In the genomic region with DNA sequence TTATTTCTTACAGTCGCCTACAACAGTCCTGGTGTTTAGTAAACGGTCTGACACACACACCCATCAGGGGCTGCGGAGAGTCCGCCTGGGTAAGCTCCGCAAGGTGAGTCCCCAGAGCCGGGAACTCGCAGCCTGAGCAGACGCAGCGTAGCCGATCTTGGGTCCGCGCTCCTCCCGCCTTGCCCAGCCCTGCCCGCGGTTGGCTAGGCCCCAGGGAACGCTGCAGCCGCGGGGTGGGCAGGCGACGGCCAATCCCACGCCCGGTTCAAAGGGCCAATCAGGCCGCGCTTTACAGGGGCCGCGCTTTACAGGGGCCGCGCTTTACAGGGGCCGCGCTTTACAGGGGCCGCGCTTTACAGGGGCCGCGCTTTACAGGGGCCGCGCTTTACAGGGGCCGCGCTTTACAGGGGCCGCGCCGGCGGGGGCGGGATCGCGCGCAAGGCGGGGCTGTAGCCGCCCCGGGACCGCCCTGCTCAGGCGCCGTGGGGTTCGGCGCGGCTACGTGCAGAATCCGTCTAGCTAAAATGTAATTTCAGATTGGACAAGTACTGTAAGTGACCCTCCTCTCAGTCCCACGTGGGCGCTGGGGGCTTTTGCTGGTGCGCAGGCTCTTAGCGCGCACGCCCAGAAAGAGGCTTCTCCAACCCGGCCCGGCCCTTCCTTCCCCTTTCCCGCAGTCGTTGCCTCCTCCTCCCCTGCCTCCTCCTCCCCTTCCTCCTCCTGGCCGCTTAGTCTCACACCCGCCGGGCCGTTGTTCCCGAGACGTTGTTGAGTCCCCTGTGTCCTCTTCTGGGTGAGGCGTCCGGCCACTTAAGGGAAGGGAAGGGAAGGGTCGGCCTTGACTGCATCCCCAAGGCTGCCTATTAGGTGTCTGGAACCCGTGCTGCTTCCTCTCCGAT, we compare ENCODE assay signal across 8 cellular contexts. TPM values are rescaled to one million over a fixed set of nuclear protein-coding genes. Genes with fewer than 3 reads are reported as not detected.
DNase-seq lines count a peak whose midpoint lies in the region; ATAC-seq and TF ChIP-seq lines count a peak whose summit lies in the region.

A gene with protein sequence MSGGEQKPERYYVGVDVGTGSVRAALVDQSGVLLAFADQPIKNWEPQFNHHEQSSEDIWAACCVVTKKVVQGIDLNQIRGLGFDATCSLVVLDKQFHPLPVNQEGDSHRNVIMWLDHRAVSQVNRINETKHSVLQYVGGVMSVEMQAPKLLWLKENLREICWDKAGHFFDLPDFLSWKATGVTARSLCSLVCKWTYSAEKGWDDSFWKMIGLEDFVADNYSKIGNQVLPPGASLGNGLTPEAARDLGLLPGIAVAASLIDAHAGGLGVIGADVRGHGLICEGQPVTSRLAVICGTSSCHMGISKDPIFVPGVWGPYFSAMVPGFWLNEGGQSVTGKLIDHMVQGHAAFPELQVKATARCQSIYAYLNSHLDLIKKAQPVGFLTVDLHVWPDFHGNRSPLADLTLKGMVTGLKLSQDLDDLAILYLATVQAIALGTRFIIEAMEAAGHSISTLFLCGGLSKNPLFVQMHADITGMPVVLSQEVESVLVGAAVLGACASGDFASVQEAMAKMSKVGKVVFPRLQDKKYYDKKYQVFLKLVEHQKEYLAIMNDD (plus strand): TSS at position 737 of the 899 bp plus-strand sequence. CDS start 24,456 bp downstream, outside the sequence.

- peak; percentile 96 for ATAC-seq in GM21717 (IDR thresholded peaks at IDR 0.05; ENCODE audit: unreplicated experiment)
- ATAC-seq in activated T-cell treated with anti-CD3 and anti-CD28 coated beads, Interleukin-2, amount 50 U/mL, for 4 hours, result peak; percentile 93 to 95

- H3K9me3 Mint-ChIP-seq in activated T-cell treated with anti-CD3 and anti-CD28 coated beads, Interleukin-2, amount 50 U/mL, for 4 hours, result no peaks in the 10 kb centered on the region

- DNase-seq in DMS53 (lab: John Stamatoyannopoulos, UW), result peak; percentile 100
- peak; percentile 86 for DNase-seq in Jurkat, Clone E6-1 (ENCODE audit: low read depth, low spot score)
- peak; percentile 73 for DNase-seq in activated T-cell treated with anti-CD3 and anti-CD28 coated beads, Interleukin-2, amount 50 U/mL, for 4 hours
- peak; percentile 64 to 65 for DNase-seq in stimulated activated CD8-positive, alpha-beta memory T cell treated with anti-CD3 and anti-CD28 coated beads, Interleukin-7, amount 100 ng/mL, for 1 hour (ENCODE audit: low read depth in 2 of 2)

- H3K27me3 ChIP-seq in esophagus (ENCODE audit: control insufficient read depth in 1 of 2, insufficient read depth in 2 of 2, low read length in 2 of 2) (no peaks in the 10 kb centered on the region), muscle layer of colon (ENCODE audit: control insufficient read depth in 1 of 2, insufficient read depth in 2 of 2, low read length in 2 of 2) (no peaks in the 10 kb centered on the region)

- H3K4me3 ChIP-seq in Jurkat, Clone E6-1 (ENCODE audit: low read length), result peak within 1 kb of the TSS; percentile 91
- H3K4me3 ChIP-seq in esophagus (ENCODE audit: low read depth in 1 of 2, low read length in 2 of 2) (peak within 1 kb of the TSS; percentile 54 to 59), muscle layer of colon (ENCODE audit: low read depth in 1 of 2, low read length in 2 of 2) (peak within 1 kb of the TSS; percentile 30 to 94)

- H3K9ac ChIP-seq in muscle layer of colon (ENCODE audit: low read length), result peak within 1 kb of the TSS; percentile 97

- H3K4me1 ChIP-seq in esophagus (ENCODE audit: control insufficient read depth in 2 of 2, insufficient read depth in 2 of 2, low read length in 1 of 2), result no peaks in the 10 kb centered on the region
- peaks cover 8% of the 10 kb centered on the region for H3K4me1 ChIP-seq in muscle layer of colon (ENCODE audit: insufficient read depth, low read length)

- H3K27me3 Mint-ChIP-seq in activated T-cell treated with anti-CD3 and anti-CD28 coated beads, Interleukin-2, amount 50 U/mL, for 4 hours (ENCODE audit: low read depth), result no peaks in the 10 kb centered on the region

- H3K27ac ChIP-seq in esophagus (ENCODE audit: low read depth in 2 of 2, low read length in 1 of 2) (peak within 1 kb of the TSS; percentile 99), muscle layer of colon (ENCODE audit: low read depth, low read length) (peak within 1 kb of the TSS; percentile 82)

- no peaks in the 10 kb centered on the region for H3K36me3 Mint-ChIP-seq in activated T-cell treated with anti-CD3 and anti-CD28 coated beads, Interleukin-2, amount 50 U/mL, for 4 hours (ENCODE audit: insufficient read depth)

- H3K4me1 Mint-ChIP-seq in activated T-cell treated with anti-CD3 and anti-CD28 coated beads, Interleukin-2, amount 50 U/mL, for 4 hours (ENCODE audit: low read depth), result peaks cover 16% of the 10 kb centered on the region

- no peaks in the 10 kb centered on the region for H3K36me3 ChIP-seq in esophagus (ENCODE audit: control insufficient read depth in 2 of 2, insufficient read depth in 2 of 2, low read length in 1 of 2)
- H3K36me3 ChIP-seq in muscle layer of colon (ENCODE audit: insufficient read depth, low read length), result no peaks in the 10 kb centered on the region

- WGBS in esophagus, 2 donors, result 0% methylated on average over 74 to 78 of the region's 78 CpGs

- H3K9me3 ChIP-seq in esophagus (ENCODE audit: control insufficient read depth in 2 of 2, insufficient read depth in 1 of 2, low read depth in 1 of 2, low read length in 1 of 2), result no peaks in the 10 kb centered on the region
- no peaks in the 10 kb centered on the region for H3K9me3 ChIP-seq in muscle layer of colon (ENCODE audit: low read length)

- peak within 1 kb of the TSS; percentile 85 for H3K4me3 Mint-ChIP-seq in activated T-cell treated with anti-CD3 and anti-CD28 coated beads, Interleukin-2, amount 50 U/mL, for 4 hours

TF ChIP-seq in PFSK-1, 5 proteins besides CTCF, POLR2A, EP300 and RAD21:
- TF ChIP-seq TAF1 (IDR thresholded peaks at IDR 0.05; ENCODE audit: borderline replicate concordance, insufficient read depth, low read length) (peak; percentile 67; the same call in 1 of the 2 replicates), POLR2AphosphoS5 (IDR thresholded peaks at IDR 0.05; ENCODE audit: low read depth, low read length) (peak; percentile 85), SIN3A (IDR thresholded peaks at IDR 0.05; ENCODE audit: borderline replicate concordance, insufficient read depth, low read length) (no peak), FOXP2 (optimal IDR thresholded peaks at IDR 0.05; ENCODE audit: borderline replicate concordance, extremely low read depth, extremely low read length, insufficient read depth) (peak; percentile 40)

RNA-seq across cellular contexts. Expression of the gene that starts here (rescaled TPM):
- 22.1 TPM for polyA plus RNA-seq in Jurkat, Clone E6-1 (2012; ENCODE audit: insufficient read depth, insufficient read length)
- 16.3 TPM for polyA plus RNA-seq in PFSK-1 (2012; ENCODE audit: insufficient read length, low read depth)
- total RNA-seq in activated T-cell treated with anti-CD3 and anti-CD28 coated beads, Interleukin-2, amount 50 U/mL, for 4 hours, result 1 to 10 TPM; 2.5 to 4.8 (median 3.1) TPM
- polyA plus RNA-seq in esophagus, result 1 to 10 TPM; 2.4 to 4.4 TPM

Comparison
In these comparisons a context has a peak if more than half of its experiments do, and no peak if none do; other contexts are left out.
1. Peak in every context shown above with its lines: DNase-seq, ATAC-seq, H3K4me3 ChIP-seq and H3K27ac ChIP-seq.